1 cellular context compared by ENCODE assay signal in genomic region chr6:44182911-44183390, GRCh38.
TF ChIP-seq lines count a peak whose summit lies in the region.

No MANE protein-coding gene starts in this region.

TF ChIP-seq in H1, 55 proteins besides CTCF, POLR2A, EP300 and RAD21:
- no peak for TF ChIP-seq SP4 (IDR thresholded peaks at IDR 0.05; ENCODE audit: low read length)
- TF ChIP-seq SIN3A (conservative IDR thresholded peaks at IDR 0.05 in 1 of 2, IDR thresholded peaks at IDR 0.05 in 1 of 2; ENCODE audit: low read depth in 1 of 2, low read length in 2 of 2): no peak
- no peak for TF ChIP-seq KDM4A (IDR thresholded peaks at IDR 0.05; ENCODE audit: low read depth, low read length, severe bottlenecking)
- TF ChIP-seq YY1 (IDR thresholded peaks at IDR 0.05; ENCODE audit: low read depth, low read length): no peak
- TF ChIP-seq TEAD4 (IDR thresholded peaks at IDR 0.05; ENCODE audit: low read depth, low read length): no peak
- no peak for TF ChIP-seq SIX5 (IDR thresholded peaks at IDR 0.05; ENCODE audit: low read depth, low read length)
